ENCODE assay signal across 2 cellular contexts in genomic region chr12:76470028-76470939, GRCh38.
TF ChIP-seq lines count a peak whose summit lies in the region.

No MANE protein-coding gene starts in this region.

TF ChIP-seq in IMR-90, 13 proteins besides CTCF, POLR2A, EP300 and RAD21:
- peak; percentile 40 for TF ChIP-seq MAFK (IDR thresholded peaks at IDR 0.05; ENCODE audit: low read depth, low read length)
- 0 out of 2 replicates have a peak, but pooled peaks have one; percentile 32 for TF ChIP-seq BHLHE40 (IDR thresholded peaks at IDR 0.05; ENCODE audit: low read depth, low read length)
- TF ChIP-seq USF2 (IDR thresholded peaks at IDR 0.05; ENCODE audit: low read depth, low read length), result no peak
- TF ChIP-seq MXI1 (IDR thresholded peaks at IDR 0.05; ENCODE audit: borderline replicate concordance, low read depth, low read length), result peak; percentile 68; the same call in 1 of the 2 replicates
- TF ChIP-seq CEBPB (IDR thresholded peaks at IDR 0.05; ENCODE audit: low read depth, low read length), result peak; percentile 46
- peak; percentile 89 for TF ChIP-seq FOS (IDR thresholded peaks at IDR 0.05; ENCODE audit: low read depth, low read length)
- TF ChIP-seq RCOR1 (IDR thresholded peaks at IDR 0.05; ENCODE audit: insufficient replicate concordance, low read length), result peak; percentile 61
- TF ChIP-seq CHD1 (IDR thresholded peaks at IDR 0.05; ENCODE audit: low read depth, low read length), result no peak
- TF ChIP-seq NFE2L2 (IDR thresholded peaks at IDR 0.05; ENCODE audit: low read depth, low read length), result peak; percentile 73

TF ChIP-seq in GM23338, 12 proteins besides CTCF, POLR2A, EP300 and RAD21:
- TF ChIP-seq POLR2AphosphoS5 (IDR thresholded peaks at IDR 0.05; ENCODE audit: low read depth), result no peak
